Comparison of ENCODE assay signal across 8 cellular contexts in the genomic region with DNA sequence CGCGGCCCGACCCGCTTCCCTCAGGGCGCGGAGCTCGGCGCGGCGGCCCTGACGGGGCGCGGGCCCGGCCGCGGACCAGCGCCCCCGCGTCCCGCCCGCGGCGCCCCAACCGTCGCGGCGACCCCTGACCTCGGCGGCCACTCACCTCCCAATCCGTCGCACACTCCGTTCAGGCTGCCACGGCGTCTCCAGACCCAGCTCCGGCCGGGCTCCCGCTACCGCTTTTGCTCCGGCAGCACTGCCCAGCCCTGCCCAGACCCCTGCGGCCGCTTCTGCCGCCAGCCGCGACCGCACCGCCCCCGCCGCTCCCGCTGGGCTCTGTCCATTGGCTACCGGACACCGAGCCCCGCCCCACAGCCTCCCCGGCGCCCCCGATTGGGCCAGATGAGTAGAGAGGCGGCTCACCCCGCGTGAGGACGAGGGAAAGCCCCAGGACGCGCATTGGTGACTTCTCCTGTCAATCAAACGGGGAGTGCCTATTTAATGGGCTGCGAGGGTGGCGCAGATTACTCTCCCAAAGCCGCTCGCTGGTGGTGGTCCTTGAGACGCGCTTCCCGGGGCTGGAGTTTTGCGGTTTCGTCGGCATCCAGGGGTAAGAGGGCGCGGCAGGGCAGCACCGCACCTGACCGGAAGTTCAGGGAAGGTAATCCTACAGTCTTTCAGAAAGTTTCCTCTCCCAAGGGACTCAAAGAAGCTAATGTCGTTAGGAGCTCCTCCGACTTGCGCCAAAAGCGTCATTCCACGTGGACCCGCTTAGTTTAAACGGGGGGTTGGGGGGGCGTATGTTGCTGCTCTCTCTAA. TPM values are rescaled to one million over a fixed set of nuclear protein-coding genes. Genes with fewer than 3 reads are reported as not detected.
DNase-seq lines count a peak whose midpoint lies in the region; ATAC-seq, FAIRE-seq and TF ChIP-seq lines count a peak whose summit lies in the region.

A gene with protein sequence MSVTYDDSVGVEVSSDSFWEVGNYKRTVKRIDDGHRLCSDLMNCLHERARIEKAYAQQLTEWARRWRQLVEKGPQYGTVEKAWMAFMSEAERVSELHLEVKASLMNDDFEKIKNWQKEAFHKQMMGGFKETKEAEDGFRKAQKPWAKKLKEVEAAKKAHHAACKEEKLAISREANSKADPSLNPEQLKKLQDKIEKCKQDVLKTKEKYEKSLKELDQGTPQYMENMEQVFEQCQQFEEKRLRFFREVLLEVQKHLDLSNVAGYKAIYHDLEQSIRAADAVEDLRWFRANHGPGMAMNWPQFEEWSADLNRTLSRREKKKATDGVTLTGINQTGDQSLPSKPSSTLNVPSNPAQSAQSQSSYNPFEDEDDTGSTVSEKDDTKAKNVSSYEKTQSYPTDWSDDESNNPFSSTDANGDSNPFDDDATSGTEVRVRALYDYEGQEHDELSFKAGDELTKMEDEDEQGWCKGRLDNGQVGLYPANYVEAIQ (minus strand): TSS at position 274 of the 801 bp plus-strand sequence. CDS start 103,069 bp downstream, outside the sequence.

- peak within 1 kb of the TSS; percentile 84 to 90 for H3K4me3 ChIP-seq in right atrium auricular region

- no peak for TF ChIP-seq CTCF in right atrium auricular region (IDR thresholded peaks at IDR 0.05)

- peak; percentile 98 for TF ChIP-seq POLR2A in GM18505 (IDR thresholded peaks at IDR 0.05; ENCODE audit: borderline replicate concordance, extremely low read depth, insufficient read depth, insufficient read length)

- peak; percentile 69 for FAIRE-seq in urothelium cell line (lab: Jason Lieb, UNC)

- peaks cover 0 to 26% of the 10 kb centered on the region in 2 donors for H3K4me1 ChIP-seq in right atrium auricular region

- ATAC-seq in GM18505 (IDR thresholded peaks at IDR 0.05; ENCODE audit: unreplicated experiment) (peak; percentile 89), HG02970 (IDR thresholded peaks at IDR 0.05; ENCODE audit: low FRiP score, unreplicated experiment) (peak; percentile 84)

- peak within 1 kb of the TSS; percentile 55 to 78 for H3K27ac ChIP-seq in right atrium auricular region

- no peaks in the 10 kb centered on the region for H3K36me3 ChIP-seq in right atrium auricular region

- peak; percentile 68 for DNase-seq in NCI-H187 treated with DMSO at 0.1 percent for 48 hours (lab: John Stamatoyannopoulos, UW)
- peak; percentile 96 to 99 (median 99) for DNase-seq in T-helper 2 cell
- DNase-seq in anterior cingulate cortex (lab: John Stamatoyannopoulos, UW), result peak; percentile 82 to 99 (median 98)
- peak; percentile 100 for DNase-seq in right atrium auricular region (ENCODE audit: low spot score)
- DNase-seq in pulmonary artery endothelial cell (ENCODE audit: low read depth, low spot score), result peak; percentile 91
- DNase-seq in urothelium cell line (ENCODE audit: low spot score), result peak; percentile 100

- H3K9me3 ChIP-seq in right atrium auricular region, result no peaks in the 10 kb centered on the region

- no peaks in the 10 kb centered on the region for H3K27me3 ChIP-seq in right atrium auricular region

RNA-seq across cellular contexts. Expression of the gene that starts here (rescaled TPM):
- total RNA-seq in right atrium auricular region (10 to 100 TPM; 66.3 to 89.8 TPM), pulmonary artery endothelial cell (62.1 and 67.5 TPM in 2 replicates)

Comparison
In these comparisons a context has a peak if more than half of its experiments do, and no peak if none do; other contexts are left out.
1. Peak in every context shown above with its lines: DNase-seq, ATAC-seq, H3K4me3 ChIP-seq and H3K27ac ChIP-seq.